Comparison of ENCODE assay signal across 23 cellular contexts in the genomic region with DNA sequence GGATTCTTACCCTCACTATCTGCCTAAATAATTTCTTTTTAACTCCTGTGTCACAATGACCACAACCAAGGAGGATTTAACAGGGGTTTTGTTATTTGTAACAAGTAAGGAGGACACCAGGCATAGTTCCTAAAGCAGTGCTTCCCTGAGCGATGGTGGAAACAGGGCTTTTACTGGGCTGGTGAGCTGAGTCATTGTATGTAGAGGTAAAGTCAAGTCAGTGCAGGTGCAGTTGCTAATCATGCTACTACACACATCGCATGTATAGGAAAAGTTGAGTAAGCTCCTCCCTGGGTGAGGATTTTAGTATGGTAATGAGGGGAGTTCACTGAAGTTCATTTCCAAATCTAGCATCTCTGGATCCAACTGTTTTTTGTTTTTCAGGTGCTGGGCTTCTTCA. TPM values are rescaled to one million over a fixed set of nuclear protein-coding genes. Genes with fewer than 3 reads are reported as not detected.
"Had no signal": no experiment of that assay in that cellular context is flagged by ENCODE, and none has a peak within 500 bp of the region (broad histone marks: within the 10 kb centered on the region; RNA-seq: fewer than 3 reads in every experiment).

No MANE protein-coding gene starts in this region.

- H3K9me3 ChIP-seq: lower lobe of right lung, prostate gland, right atrium auricular region, tibial nerve had no signal

- H3K4me1 ChIP-seq: lower lobe of right lung, prostate gland, right atrium auricular region, tibial nerve had no signal

- H3K27me3 Mint-ChIP-seq: brain had no signal

- H3K36me3 Mint-ChIP-seq: activated naive CD4-positive, alpha-beta T cell treated with anti-CD3 and anti-CD28 coated beads, Interleukin-2, amount 10 ng/mL, durations not matched to agents 7 days and 5 days; brain; mesothelial cell of epicardium had no signal

- H3K27ac Mint-ChIP-seq: activated CD4-positive, alpha-beta T cell treated with anti-CD3 and anti-CD28 coated beads, Interleukin-2, amount 10 ng/mL, durations not matched to agents 24 days and 14 days; activated naive CD4-positive, alpha-beta T cell treated with anti-CD3 and anti-CD28 coated beads, Interleukin-2, amount 10 ng/mL, durations not matched to agents 7 days and 5 days; activated naive CD8-positive, alpha-beta T cell treated with anti-CD3 and anti-CD28 coated beads, Interleukin-2, amount 50 U/mL, for 24 hours; stimulated activated naive CD8-positive, alpha-beta T cell treated with anti-CD3 and anti-CD28 coated beads, Interleukin-15, Interleukin-2, amounts not matched to agents 100 ng/mL and 50 ng/mL, for 24 hours had no signal

- H3K4me3 ChIP-seq: coronary artery, lower lobe of right lung, prostate gland, right atrium auricular region, tibial nerve had no signal

- H3K4me1 Mint-ChIP-seq: activated CD4-positive, alpha-beta T cell treated with anti-CD3 and anti-CD28 coated beads, Interleukin-2, amount 10 ng/mL, durations not matched to agents 24 days and 14 days; activated naive CD4-positive, alpha-beta T cell treated with anti-CD3 and anti-CD28 coated beads, Interleukin-2, amount 10 ng/mL, durations not matched to agents 7 days and 5 days; activated naive CD8-positive, alpha-beta T cell treated with anti-CD3 and anti-CD28 coated beads, Interleukin-2, amount 50 U/mL, for 24 hours; brain; central memory CD8-positive, alpha-beta T cell had no signal

- DNase-seq: activated CD4-positive, alpha-beta T cell treated with anti-CD3 and anti-CD28 coated beads, Interleukin-2, amount 10 ng/mL, durations not matched to agents 24 days and 14 days; activated CD4-positive, CD25-positive, alpha-beta regulatory T cell; activated CD8-positive, alpha-beta memory T cell treated with anti-CD3 and anti-CD28 coated beads, Interleukin-2, amount 50 U/mL, for 4 hours; activated effector memory CD4-positive, alpha-beta T cell treated with Interleukin-2 at 50 U/mL for 16 hours; activated naive CD4-positive, alpha-beta T cell treated with anti-CD3 and anti-CD28 coated beads, Interleukin-2, amount 10 ng/mL, durations not matched to agents 7 days and 5 days; activated naive CD8-positive, alpha-beta T cell treated with anti-CD3 and anti-CD28 coated beads, Interleukin-2, amount 50 U/mL, for 24 hours; activated T-cell treated with anti-CD3 and anti-CD28 coated beads, Interleukin-2, amount 50 U/mL, for 4 hours; anterior cingulate cortex; effector CD4-positive, alpha-beta T cell; foreskin fibroblast; hippocampal formation; left cardiac atrium; lower lobe of right lung; T-helper 1 cell; T1000 had no signal

- H3K27me3 ChIP-seq: right atrium auricular region, tibial nerve had no signal

- H3K4me3 Mint-ChIP-seq: activated CD4-positive, alpha-beta T cell treated with anti-CD3 and anti-CD28 coated beads, Interleukin-2, amount 10 ng/mL, durations not matched to agents 24 days and 14 days; activated naive CD4-positive, alpha-beta T cell treated with anti-CD3 and anti-CD28 coated beads, Interleukin-2, amount 10 ng/mL, durations not matched to agents 7 days and 5 days; activated naive CD8-positive, alpha-beta T cell treated with anti-CD3 and anti-CD28 coated beads, Interleukin-2, amount 50 U/mL, for 24 hours; activated T-cell treated with anti-CD3 and anti-CD28 coated beads, Interleukin-2, amount 50 U/mL, for 4 hours; brain; central memory CD8-positive, alpha-beta T cell; mesothelial cell of epicardium; stimulated activated naive CD8-positive, alpha-beta T cell treated with anti-CD3 and anti-CD28 coated beads, Interleukin-15, Interleukin-2, amounts not matched to agents 100 ng/mL and 50 ng/mL, for 24 hours had no signal

- H3K27ac ChIP-seq: coronary artery, lower lobe of right lung, prostate gland, right atrium auricular region had no signal

- H3K36me3 ChIP-seq: lower lobe of right lung, prostate gland, right atrium auricular region, tibial nerve had no signal

- H3K9me3 Mint-ChIP-seq: activated CD4-positive, alpha-beta T cell treated with anti-CD3 and anti-CD28 coated beads, Interleukin-2, amount 10 ng/mL, durations not matched to agents 24 days and 14 days; activated naive CD4-positive, alpha-beta T cell treated with anti-CD3 and anti-CD28 coated beads, Interleukin-2, amount 10 ng/mL, durations not matched to agents 7 days and 5 days; activated naive CD8-positive, alpha-beta T cell treated with anti-CD3 and anti-CD28 coated beads, Interleukin-2, amount 50 U/mL, for 24 hours; activated T-cell treated with anti-CD3 and anti-CD28 coated beads, Interleukin-2, amount 50 U/mL, for 4 hours; central memory CD8-positive, alpha-beta T cell; stimulated activated naive CD8-positive, alpha-beta T cell treated with anti-CD3 and anti-CD28 coated beads, Interleukin-15, Interleukin-2, amounts not matched to agents 100 ng/mL and 50 ng/mL, for 24 hours had no signal

RNA-seq across cellular contexts. Expression of a gene that starts 22.9 kb away (rescaled TPM):
- total RNA-seq: activated CD4-positive, alpha-beta T cell treated with anti-CD3 and anti-CD28 coated beads, Interleukin-2, amount 10 ng/mL, durations not matched to agents 24 days and 14 days; right atrium auricular region had no signal
